Comparison of ENCODE assay signal across 1 cellular context in genomic region chr3:186166036-186166435, GRCh38.
TF ChIP-seq lines count a peak whose summit lies in the region.

No MANE protein-coding gene starts in this region.

TF ChIP-seq in K562, 482 proteins besides CTCF, POLR2A, EP300 and RAD21 (continued from another document):
- TF ChIP-seq HNRNPH1 (optimal IDR thresholded peaks at IDR 0.05; ENCODE audit: low read depth, low read length) (no peak), EHMT2 (IDR thresholded peaks at IDR 0.05) (no peak), CTCFL (IDR thresholded peaks at IDR 0.05; ENCODE audit: borderline replicate concordance, insufficient read depth, low read depth, low read length, poor library complexity, severe bottlenecking) (no peak), FOXA3 (CRISPR knock-in tag; conservative IDR thresholded peaks at IDR 0.05 in 1 of 2, IDR thresholded peaks at IDR 0.05 in 1 of 2) (peak; percentile 77 to 86; a peak in 2 of 4 replicates), CBX8 (IDR thresholded peaks at IDR 0.05; ENCODE audit: borderline replicate concordance, extremely low read depth, low read depth, low read length, poor library complexity, severe bottlenecking) (no peak), ZNF165 (CRISPR knock-in tag; IDR thresholded peaks at IDR 0.05; ENCODE audit: borderline replicate concordance) (no peak), GABPB2 (CRISPR knock-in tag; conservative IDR thresholded peaks at IDR 0.05) (no peak), ZNF398 (CRISPR knock-in tag; IDR thresholded peaks at IDR 0.05) (no peak), TBP (optimal IDR thresholded peaks at IDR 0.05; ENCODE audit: low read depth, low read length) (no peak), TAF9B (IDR thresholded peaks at IDR 0.05; ENCODE audit: partially characterized antibody) (no peak), EWSR1 (IDR thresholded peaks at IDR 0.05; ENCODE audit: borderline replicate concordance, low read depth, partially characterized antibody) (no peak), ZNF197 (CRISPR knock-in tag; IDR thresholded peaks at IDR 0.05; ENCODE audit: low read depth) (no peak), ZNF212 (CRISPR knock-in tag; IDR thresholded peaks at IDR 0.05) (no peak)
